Comparison of ENCODE assay signal across 28 cellular contexts in the genomic region with DNA sequence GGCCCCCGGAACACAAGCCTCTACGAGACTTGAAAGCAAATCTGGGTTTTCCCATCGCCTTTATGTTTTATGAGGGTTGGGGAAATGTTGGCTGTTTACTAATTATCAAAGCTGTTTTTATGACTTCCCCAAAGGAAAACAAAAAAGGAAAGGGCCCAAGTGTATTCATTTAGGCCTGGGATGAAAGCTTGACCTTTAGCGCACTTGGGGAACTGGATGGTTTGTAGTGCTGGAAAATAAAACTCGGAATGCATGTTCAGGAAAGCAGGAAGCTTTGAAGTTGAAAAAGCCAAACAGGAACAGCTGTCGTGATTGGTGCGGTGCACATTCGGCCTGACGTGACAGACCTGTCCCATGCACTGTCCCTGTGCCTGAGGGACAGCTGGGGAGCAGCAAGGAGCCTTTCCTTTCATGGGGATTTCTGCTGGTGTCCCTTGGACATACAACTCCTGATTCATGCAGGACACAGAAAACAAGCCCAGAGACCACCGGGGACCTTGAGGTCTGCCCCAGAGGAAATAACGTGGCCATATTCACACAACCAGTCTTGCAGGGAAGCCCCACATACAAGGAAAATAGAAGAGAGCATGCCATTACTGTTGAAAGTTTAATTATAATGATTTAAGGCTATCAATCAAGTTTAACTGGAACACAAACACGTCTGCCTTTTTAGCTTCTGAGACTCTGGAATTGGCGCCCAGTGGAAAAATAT.
A peak's percentile ranks its signal among the peaks of the same experiment; 100 is the strongest.
DNase-seq lines count a peak whose midpoint lies in the region; ATAC-seq and TF ChIP-seq lines count a peak whose summit lies in the region.
"Had no signal": no experiment of that assay in that cellular context is flagged by ENCODE, and none has a peak within 500 bp of the region (broad histone marks: within the 10 kb centered on the region; RNA-seq: fewer than 3 reads in every experiment).

No MANE protein-coding gene starts in this region.

- TF ChIP-seq CTCF in GM23338 (conservative IDR thresholded peaks at IDR 0.05; ENCODE audit: low read depth in 2 of 2) = no peak
- no peak for TF ChIP-seq CTCF in activated B cell treated with CpG ODN at 0.5 μM for 24 hours (IDR thresholded peaks at IDR 0.05)
- TF ChIP-seq CTCF in glutamatergic neuron (IDR thresholded peaks at IDR 0.05; ENCODE audit: partially characterized antibody, unreplicated experiment) = no peak

- peak overlapping the region; percentile 47; the same call in 1 of the 2 replicates for H2AFZ ChIP-seq in GM23338

- H3K4me2 ChIP-seq in GM23338 = no peak overlapping the region

- CTCF ChIA-PET in activated B cell treated with CpG ODN at 0.5 μM for 24 hours (lab: Charles Lee) (interaction anchor here (1.2 kb wide), 1 partner anchor 23 kb away, joined by 3 read pairs; no protein-coding TSS in a partner anchor), HEK293T (lab: Yijun Ruan, JAX) (no interaction called here)

- peaks cover 16% of the 10 kb centered on the region for H3K27me3 Mint-ChIP-seq in GM23338 (ENCODE audit: insufficient read depth, low read depth, poor library complexity)
- H3K27me3 Mint-ChIP-seq in activated B cell treated with CpG ODN at 0.5 μM for 24 hours = no peaks in the 10 kb centered on the region
- peaks cover 2% of the 10 kb centered on the region for H3K27me3 Mint-ChIP-seq in memory B cell
- H3K27me3 Mint-ChIP-seq in stimulated activated memory B cell treated with anti-CD40 and anti-IgM and Interleukin-4, amounts not matched to agents 10 μg/mL and 1 μg/mL and 100 μg/mL, for 72 hours = no peaks in the 10 kb centered on the region
- peaks cover 3% of the 10 kb centered on the region for H3K27me3 Mint-ChIP-seq in glutamatergic neuron (ENCODE audit: unreplicated experiment)
- H3K27me3 Mint-ChIP-seq: activated naive CD4-positive, alpha-beta T cell treated with anti-CD3 and anti-CD28 coated beads, Interleukin-2, amount 10 ng/mL, durations not matched to agents 7 days and 5 days had no signal

- intact Hi-C loops in activated B cell treated with CpG ODN at 0.5 μM for 24 hours (cut with micrococcal nuclease) = loop anchor here (2.0 kb wide), 1 partner anchor 30 kb away; no protein-coding TSS in a partner anchor

- peaks cover 13% of the 10 kb centered on the region for H3K4me1 Mint-ChIP-seq in GM23338
- H3K4me1 Mint-ChIP-seq in activated B cell treated with CpG ODN at 0.5 μM for 24 hours = peaks cover 55% of the 10 kb centered on the region
- peaks cover 30% of the 10 kb centered on the region for H3K4me1 Mint-ChIP-seq in memory B cell
- peaks cover 47% of the 10 kb centered on the region for H3K4me1 Mint-ChIP-seq in stimulated activated memory B cell treated with anti-CD40 and anti-IgM and Interleukin-4, amounts not matched to agents 10 μg/mL and 1 μg/mL and 100 μg/mL, for 72 hours
- peaks cover 24% of the 10 kb centered on the region for H3K4me1 Mint-ChIP-seq in glutamatergic neuron (ENCODE audit: low read depth, unreplicated experiment)
- H3K4me1 Mint-ChIP-seq: activated naive CD4-positive, alpha-beta T cell treated with anti-CD3 and anti-CD28 coated beads, Interleukin-2, amount 10 ng/mL, durations not matched to agents 7 days and 5 days had no signal

- H3K4me3 Mint-ChIP-seq in GM23338 (no peak overlapping the region), activated B cell treated with CpG ODN at 0.5 μM for 24 hours (peak overlapping the region; percentile 61), memory B cell (no peak overlapping the region), glutamatergic neuron (ENCODE audit: unreplicated experiment) (no peak overlapping the region)
- H3K4me3 Mint-ChIP-seq in stimulated activated memory B cell treated with anti-CD40 and anti-IgM and Interleukin-4, amounts not matched to agents 10 μg/mL and 1 μg/mL and 100 μg/mL, for 72 hours = no peak overlapping the region
- H3K4me3 Mint-ChIP-seq: activated naive CD4-positive, alpha-beta T cell treated with anti-CD3 and anti-CD28 coated beads, Interleukin-2, amount 10 ng/mL, durations not matched to agents 7 days and 5 days had no signal

- peaks cover 17% of the 10 kb centered on the region; the same call in 1 of the 2 replicates for H3K9me2 ChIP-seq in GM23338 (ENCODE audit: insufficient read depth)

- no peaks in the 10 kb centered on the region for H3F3A ChIP-seq in GM23338 (replicated peaks; ENCODE audit: low read depth)

- H3K27me3 ChIP-seq in GM23338 (ENCODE audit: insufficient read depth) = no peaks in the 10 kb centered on the region
- H3K27me3 ChIP-seq: brain microvascular endothelial cell, esophagus muscularis mucosa, transverse colon had no signal

- ATAC-seq in GM23338 = no peak
- no peak for ATAC-seq in activated B cell treated with CpG ODN at 0.5 μM for 24 hours (ENCODE audit: low read depth)
- ATAC-seq in memory B cell (ENCODE audit: low read depth) = no peak
- ATAC-seq in stimulated activated memory B cell treated with anti-CD40 and anti-IgM and Interleukin-4, amounts not matched to agents 10 μg/mL and 1 μg/mL and 100 μg/mL, for 72 hours = peak; percentile 6
- no peak for ATAC-seq in HG02759 (IDR thresholded peaks at IDR 0.05; ENCODE audit: unreplicated experiment)
- ATAC-seq: HCT116, left lobe of liver had no signal

- no peaks in the 10 kb centered on the region for H3K79me2 ChIP-seq in GM23338 (replicated peaks; ENCODE audit: insufficient read depth)

- peaks cover 4% of the 10 kb centered on the region for H3K4me1 ChIP-seq in GM23338 (ENCODE audit: insufficient read depth)

- H3K27ac Mint-ChIP-seq in GM23338 (no peak overlapping the region), activated B cell treated with CpG ODN at 0.5 μM for 24 hours (peak overlapping the region; percentile 27), memory B cell (peak overlapping the region; percentile 38), glutamatergic neuron (ENCODE audit: unreplicated experiment) (no peak overlapping the region)
- no peak overlapping the region for H3K27ac Mint-ChIP-seq in stimulated activated memory B cell treated with anti-CD40 and anti-IgM and Interleukin-4, amounts not matched to agents 10 μg/mL and 1 μg/mL and 100 μg/mL, for 72 hours
- H3K27ac Mint-ChIP-seq: activated naive CD4-positive, alpha-beta T cell treated with anti-CD3 and anti-CD28 coated beads, Interleukin-2, amount 10 ng/mL, durations not matched to agents 7 days and 5 days had no signal

- POLR2A ChIA-PET in activated B cell treated with CpG ODN at 0.5 μM for 24 hours (lab: Charles Lee) = no interaction called here
- POLR2A ChIA-PET in HEK293T (lab: Yijun Ruan, JAX) = no interaction called here

- no peak for DNase-seq in GM23338 (ENCODE audit: low spot score)
- DNase-seq in activated B cell treated with CpG ODN at 0.5 μM for 24 hours = no peak
- DNase-seq in memory B cell (ENCODE audit: low spot score in 2 of 2) = no peak
- no peak for DNase-seq in HEK293T (ENCODE audit: extremely low spot score)
- DNase-seq in T-helper 1 cell = no peak
- no peak for DNase-seq in glutamatergic neuron
- DNase-seq: ACHN; activated CD4-positive, alpha-beta T cell treated with anti-CD3 and anti-CD28 coated beads, Interleukin-2, amount 50 U/mL, for 4 hours; activated CD4-positive, CD25-positive, alpha-beta regulatory T cell; activated naive CD4-positive, alpha-beta T cell treated with anti-CD3 and anti-CD28 coated beads, Interleukin-2, amount 10 ng/mL, durations not matched to agents 7 days and 5 days; brain microvascular endothelial cell; C1 segment of cervical spinal cord; Calu3; DND-41; effector CD4-positive, alpha-beta T cell; Karpas-422; mesendoderm; NCI-H524; SIG-M5; stimulated activated CD4-positive, alpha-beta T cell treated with anti-CD3 and anti-CD28 coated beads, Interleukin-1b, Interleukin-23, amount 100 ng/mL, for 48 hours; stimulated activated CD8-positive, alpha-beta memory T cell treated with anti-CD3 and anti-CD28 coated beads, Interleukin-4, amount 100 ng/mL, for 48 hours; SW 1271; transverse colon had no signal

- peaks cover 7% of the 10 kb centered on the region for H3K9me3 Mint-ChIP-seq in GM23338
- H3K9me3 Mint-ChIP-seq in activated B cell treated with CpG ODN at 0.5 μM for 24 hours = peaks cover 11% of the 10 kb centered on the region
- H3K9me3 Mint-ChIP-seq in memory B cell = peaks cover 11% of the 10 kb centered on the region
- H3K9me3 Mint-ChIP-seq in stimulated activated memory B cell treated with anti-CD40 and anti-IgM and Interleukin-4, amounts not matched to agents 10 μg/mL and 1 μg/mL and 100 μg/mL, for 72 hours = peaks cover 13% of the 10 kb centered on the region
- H3K9me3 Mint-ChIP-seq in glutamatergic neuron (ENCODE audit: unreplicated experiment) = peaks cover 6% of the 10 kb centered on the region

- H3K4me3 ChIP-seq in GM23338 = no peak overlapping the region
- H3K4me3 ChIP-seq: esophagus muscularis mucosa, transverse colon had no signal

- no peaks in the 10 kb centered on the region for H3K36me3 ChIP-seq in GM23338 (ENCODE audit: insufficient read depth)
- H3K36me3 ChIP-seq: brain microvascular endothelial cell, esophagus muscularis mucosa, transverse colon had no signal

- no peaks in the 10 kb centered on the region for H4K20me1 ChIP-seq in GM23338 (replicated peaks; ENCODE audit: insufficient read depth)

- H3K27ac ChIP-seq in GM23338 (ENCODE audit: low read depth) = no peak overlapping the region
- H3K27ac ChIP-seq: brain microvascular endothelial cell, esophagus muscularis mucosa had no signal

- H3K36me3 Mint-ChIP-seq in GM23338 (ENCODE audit: low read depth) = peaks cover 2% of the 10 kb centered on the region; the same call in 1 of the 3 replicates
- H3K36me3 Mint-ChIP-seq in activated B cell treated with CpG ODN at 0.5 μM for 24 hours (ENCODE audit: low read depth) = no peaks in the 10 kb centered on the region
- peaks cover 11% of the 10 kb centered on the region for H3K36me3 Mint-ChIP-seq in memory B cell
- H3K36me3 Mint-ChIP-seq in stimulated activated memory B cell treated with anti-CD40 and anti-IgM and Interleukin-4, amounts not matched to agents 10 μg/mL and 1 μg/mL and 100 μg/mL, for 72 hours = peaks cover 11% of the 10 kb centered on the region
- H3K36me3 Mint-ChIP-seq in glutamatergic neuron (ENCODE audit: unreplicated experiment) = peaks cover 10% of the 10 kb centered on the region
- H3K36me3 Mint-ChIP-seq: activated naive CD4-positive, alpha-beta T cell treated with anti-CD3 and anti-CD28 coated beads, Interleukin-2, amount 10 ng/mL, durations not matched to agents 7 days and 5 days had no signal

TF ChIP-seq in HEK293T, 16 proteins besides CTCF, POLR2A, EP300 and RAD21 (continues in another document):
- TF ChIP-seq FOXA1 (IDR thresholded peaks at IDR 0.05) (no peak), NFRKB (IDR thresholded peaks at IDR 0.05) (no peak), FOXM1 (IDR thresholded peaks at IDR 0.05; ENCODE audit: borderline replicate concordance) (no peak), ZNF384 (IDR thresholded peaks at IDR 0.05) (no peak)
- TF ChIP-seq, protein P1, sequence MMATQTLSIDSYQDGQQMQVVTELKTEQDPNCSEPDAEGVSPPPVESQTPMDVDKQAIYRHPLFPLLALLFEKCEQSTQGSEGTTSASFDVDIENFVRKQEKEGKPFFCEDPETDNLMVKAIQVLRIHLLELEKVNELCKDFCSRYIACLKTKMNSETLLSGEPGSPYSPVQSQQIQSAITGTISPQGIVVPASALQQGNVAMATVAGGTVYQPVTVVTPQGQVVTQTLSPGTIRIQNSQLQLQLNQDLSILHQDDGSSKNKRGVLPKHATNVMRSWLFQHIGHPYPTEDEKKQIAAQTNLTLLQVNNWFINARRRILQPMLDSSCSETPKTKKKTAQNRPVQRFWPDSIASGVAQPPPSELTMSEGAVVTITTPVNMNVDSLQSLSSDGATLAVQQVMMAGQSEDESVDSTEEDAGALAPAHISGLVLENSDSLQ (IDR thresholded peaks at IDR 0.05) = no peak

Comparison
In these comparisons a context has a peak if more than half of its experiments do, and no peak if none do; other contexts are left out.
1. H3K27ac Mint-ChIP-seq: peak in activated B cell treated with CpG ODN at 0.5 μM for 24 hours (single experiment) and memory B cell (single experiment); none in GM23338 (single experiment), stimulated activated memory B cell treated with anti-CD40 and anti-IgM and Interleukin-4, amounts not matched to agents 10 μg/mL and 1 μg/mL and 100 μg/mL, for 72 hours (single experiment) and glutamatergic neuron (single experiment).